Comparison of ENCODE assay signal across 8 cellular contexts in genomic region chr11:843086-843704, GRCh38. TPM values are rescaled to one million over a fixed set of nuclear protein-coding genes. Genes with fewer than 3 reads are reported as not detected.
DNase-seq lines count a peak whose midpoint lies in the region; ATAC-seq, FAIRE-seq and TF ChIP-seq lines count a peak whose summit lies in the region.

No MANE protein-coding gene starts in this region.

- peak overlapping the region; percentile 90 for H3K18ac ChIP-seq in H1 (ENCODE audit: extremely low read depth, low read length)

- ATAC-seq in GM19025 (IDR thresholded peaks at IDR 0.05; ENCODE audit: low read depth, unreplicated experiment), result peak; percentile 9
- ATAC-seq in GM21447 (IDR thresholded peaks at IDR 0.05; ENCODE audit: unreplicated experiment), result no peak
- ATAC-seq in GM21367 (IDR thresholded peaks at IDR 0.05; ENCODE audit: unreplicated experiment), result no peak

- H3K79me1 ChIP-seq in H1 (ENCODE audit: low read depth, low read length), result peaks cover 9% of the 10 kb centered on the region; the same call in 1 of the 2 replicates

- H3K14ac ChIP-seq in H1 (ENCODE audit: insufficient read length), result no peak overlapping the region

- no peak for FAIRE-seq in H1 (lab: Jason Lieb, UNC)

- no peak overlapping the region for H4K8ac ChIP-seq in H1 (ENCODE audit: extremely low read depth, insufficient read depth, low read length)

- no peak overlapping the region for H4K5ac ChIP-seq in H1 (ENCODE audit: insufficient read length, low read depth, low read length)

- H4K91ac ChIP-seq in H1 (replicated peaks; ENCODE audit: insufficient read length, low read length), result no peak overlapping the region

- WGBS in H1 (ENCODE audit: extremely low coverage in 1 of 2, insufficient coverage in 1 of 2, insufficient read length in 1 of 2, insufficient replicate concordance in 2 of 2, low coverage in 1 of 2, low lambda C conversion rate in 2 of 2, missing lambda C conversion rate in 1 of 2), 2 experiments, result 3% methylated on average over 34 of the region's 52 CpGs; no CpG with 5 or more reads in 1 of the 2 experiments

- H3K4me2 ChIP-seq in KMS-11 (peak overlapping the region; percentile 93), H1 (ENCODE audit: insufficient read depth in 1 of 2, low read depth in 2 of 2, low read length in 2 of 2) (peak overlapping the region; percentile 87)

- H3K36me3 ChIP-seq in KMS-11 (ENCODE audit: insufficient read depth), result no peaks in the 10 kb centered on the region
- H3K36me3 ChIP-seq in H1 (ENCODE audit: control insufficient read depth in 2 of 4, insufficient read depth in 4 of 4, low read length in 3 of 4), result peaks cover 10 to 20% (median 18%) of the 10 kb centered on the region in 4 experiments; a peak in 7 of 8 replicates
- H3K36me3 ChIP-seq in neutrophil, result peaks cover 24% of the 10 kb centered on the region

- H3K4me1 ChIP-seq in KMS-11 (ENCODE audit: low read depth, poor library complexity, severe bottlenecking) (peaks cover 25% of the 10 kb centered on the region), H1 (replicated peaks in 1 of 4; ENCODE audit: control insufficient read depth in 3 of 4, insufficient read depth in 4 of 4, low read length in 3 of 4) (peaks cover 0 to 38% (median 24%) of the 10 kb centered on the region in 4 experiments; a peak in 6 of 7 replicates), neutrophil (ENCODE audit: control insufficient read depth in 1 of 2, insufficient read depth in 1 of 2, low read depth in 1 of 2, low read length in 1 of 2) (peaks cover 30 to 44% of the 10 kb centered on the region in 2 experiments)

- H2AK5ac ChIP-seq in H1 (ENCODE audit: low read depth, low read length), result peak overlapping the region; percentile 39; the same call in 1 of the 2 replicates

- H3K79me2 ChIP-seq in KMS-11 (ENCODE audit: insufficient read depth, low read depth), result peaks cover 17% of the 10 kb centered on the region
- H3K79me2 ChIP-seq in H1 (ENCODE audit: control insufficient read depth in 1 of 2, insufficient read depth in 2 of 2, low read length in 2 of 2), result peaks cover 0 to 27% of the 10 kb centered on the region in 2 experiments; a peak in 2 of 4 replicates

- H2BK12ac ChIP-seq in H1 (ENCODE audit: low read depth, low read length), result peak overlapping the region; percentile 92; the same call in 1 of the 2 replicates

- no peak overlapping the region for H2BK120ac ChIP-seq in H1 (replicated peaks; ENCODE audit: low read depth, low read length)

- no peak for TF ChIP-seq POLR2A in H1 (IDR thresholded peaks at IDR 0.05; ENCODE audit: control extremely low read depth in 1 of 2, low read depth in 2 of 2, low read length in 2 of 2)

- H2AFZ ChIP-seq in KMS-11 (ENCODE audit: low read depth), result peak overlapping the region; percentile 71
- no peak overlapping the region for H2AFZ ChIP-seq in H1 (ENCODE audit: low read length)

- TF ChIP-seq CTCF in KMS-11 (conservative IDR thresholded peaks at IDR 0.05; ENCODE audit: low read depth, low read length), result no peak
- TF ChIP-seq CTCF in H1 (IDR thresholded peaks at IDR 0.05; ENCODE audit: control extremely low read depth in 1 of 3, insufficient read depth in 1 of 3, low read depth in 1 of 3, low read length in 3 of 3), result peak in 1 of 3 experiments; percentile 0; a peak in 1 of 4 replicates
- no peak for TF ChIP-seq CTCF in neutrophil (IDR thresholded peaks at IDR 0.05)

- TF ChIP-seq EP300 in H1 (IDR thresholded peaks at IDR 0.05; ENCODE audit: borderline replicate concordance in 1 of 2, low read depth in 2 of 2, low read length in 2 of 2), result no peak

- peaks cover 21% of the 10 kb centered on the region; the same call in 1 of the 2 replicates for H3K23me2 ChIP-seq in H1 (ENCODE audit: low read depth, low read length)

- DNase-seq in H1 (ENCODE audit: low read depth in 1 of 2, low spot score in 2 of 2) (no peak), COLO668 (lab: John Stamatoyannopoulos, UW; ENCODE audit: unreplicated experiment) (no peak), KG1 (lab: John Stamatoyannopoulos, UW) (no peak)

- H3K23ac ChIP-seq in H1 (ENCODE audit: insufficient read length), result no peak overlapping the region

- no peak overlapping the region for H3K9ac ChIP-seq in KMS-11
- H3K9ac ChIP-seq in H1 (replicated peaks in 1 of 4; ENCODE audit: extremely low read depth in 1 of 4, low read depth in 3 of 4, low read length in 3 of 4), result peak overlapping the region; percentile 42 to 83 (median 52); a peak in 6 of 7 replicates

- CTCF ChIA-PET in H1 (lab: Charles Lee; ENCODE audit: partially characterized antibody), result interaction anchor here (0.6 to 6.7 kb wide), 13 partner anchors 11 to 1422 kb away, joined by 3 to 74 read pairs (median 4); partner anchors contain the start of genes CD151 and PNPLA2

- POLR2A ChIA-PET in H1 (lab: Charles Lee; ENCODE audit: partially characterized antibody), result interaction anchor here (0.6 to 40.4 kb wide), 18 partner anchors 14 to 480 kb away, joined by 3 to 1917 read pairs (median 4); partner anchors contain the start of genes CD151, CEND1, CHID1 and CRACR2B

- no peak for TF ChIP-seq RAD21 in H1 (IDR thresholded peaks at IDR 0.05 in 1 of 2, conservative IDR thresholded peaks at IDR 0.05 in 1 of 2; ENCODE audit: low read depth in 2 of 2, low read length in 2 of 2)

- H2BK15ac ChIP-seq in H1 (ENCODE audit: low read length), result no peak overlapping the region

- H4K20me1 ChIP-seq in KMS-11 (ENCODE audit: insufficient read depth) (0 out of 2 replicates have a peak, but pooled peaks cover 6% of the 10 kb centered on the region), H1 (replicated peaks in 1 of 2; ENCODE audit: control insufficient read depth in 1 of 2, insufficient read depth in 2 of 2, low read length in 2 of 2) (peaks cover 7 to 31% of the 10 kb centered on the region in 2 experiments)

- H2BK5ac ChIP-seq in H1 (ENCODE audit: low read depth, low read length), result peak overlapping the region; percentile 92; the same call in 1 of the 2 replicates

- H3K27me3 ChIP-seq in KMS-11 (ENCODE audit: insufficient read depth, low read depth) (peaks cover 6% of the 10 kb centered on the region; the same call in 1 of the 2 replicates), H1 (replicated peaks in 1 of 4; ENCODE audit: control insufficient read depth in 3 of 4, extremely low read depth in 1 of 4, insufficient read depth in 3 of 4, low read length in 3 of 4) (no peaks in the 10 kb centered on the region; a peak in 2 of 7 replicates), neutrophil (peaks cover 55% of the 10 kb centered on the region)

- H3K9me3 ChIP-seq in H1 (ENCODE audit: insufficient read depth in 2 of 2, low read depth in 1 of 2, low read length in 1 of 2) (no peaks in the 10 kb centered on the region), neutrophil (no peaks in the 10 kb centered on the region)

- H3K56ac ChIP-seq in H1 (replicated peaks; ENCODE audit: insufficient read length, low read depth, low read length), result peak overlapping the region; percentile 32

- no peak overlapping the region for H3K4ac ChIP-seq in H1 (replicated peaks; ENCODE audit: insufficient read length, low read depth, low read length)

- no peak overlapping the region for H2BK20ac ChIP-seq in H1 (ENCODE audit: low read length)

- H3K4me3 ChIP-seq in KMS-11 (IDR thresholded peaks at IDR 0.05; ENCODE audit: insufficient read depth, low read depth, low read length) (no peak overlapping the region), H1 (ENCODE audit: extremely low read depth in 1 of 4, insufficient read depth in 2 of 4, low read depth in 3 of 4, low read length in 4 of 4) (peak overlapping the region; percentile 71 to 96 (median 74)), neutrophil (ENCODE audit: low read depth in 1 of 2, low read length in 1 of 2) (peak overlapping the region; percentile 71 to 75)

- H3K27ac ChIP-seq in KMS-11 (no peak overlapping the region), H1 (ENCODE audit: low read depth, low read length) (no peak overlapping the region; the same call in 1 of the 2 replicates), neutrophil (no peak overlapping the region)

RNA-seq across cellular contexts. Expression of gene TSPAN4, which starts 0.5 kb away (rescaled TPM):
- total RNA-seq in H1 (2021; fragmentation: NEBNext Ultra II Directional; extraction: Animal tissue kit (Norgen Biotek cat#: 25700)), result 74.1 and 75.8 TPM in 2 replicates
- 145 and 217 TPM in 2 replicates for polyA plus RNA-seq in H1 (2011; rRNA removed)
- polyA plus RNA-seq in H1 (2011; cell fraction: cytosol; rRNA removed), result 167 TPM
- 298 TPM for polyA plus RNA-seq in H1 (2011; cell fraction: nucleus; rRNA removed)
- 43.0 to 90.8 TPM (median 85.3 TPM) in 4 replicates for polyA plus RNA-seq in H1 (2012, experiment 1 of 2)
- polyA plus RNA-seq in H1 (2012, experiment 2 of 2), result 79.3 TPM
- 88.9 TPM for polyA plus RNA-seq in H1 (2013, experiment 1 of 2)
- 84.1 TPM for polyA plus RNA-seq in H1 (2013, experiment 2 of 2)
- polyA minus RNA-seq in H1 (2011; rRNA and poly(A)+ RNA removed), result 55.7 and 63.0 TPM in 2 replicates
- polyA minus RNA-seq in H1 (2011; cell fraction: cytosol; rRNA and poly(A)+ RNA removed), result 58.9 TPM
- polyA minus RNA-seq in H1 (2011; cell fraction: nucleus; rRNA and poly(A)+ RNA removed), result 56.8 TPM

RNA-seq across cellular contexts. Expression of gene POLR2L, which starts 0.9 kb away (rescaled TPM):
- total RNA-seq in H1 (2021; fragmentation: NEBNext Ultra II Directional; extraction: Animal tissue kit (Norgen Biotek cat#: 25700)), result 151 and 167 TPM in 2 replicates
- polyA plus RNA-seq in H1 (2011; rRNA removed), result 140 and 142 TPM in 2 replicates
- polyA plus RNA-seq in H1 (2011; cell fraction: cytosol; rRNA removed), result 136 TPM
- 416 TPM for polyA plus RNA-seq in H1 (2011; cell fraction: nucleus; rRNA removed)
- polyA plus RNA-seq in H1 (2012, experiment 1 of 2), result 193 to 318 TPM (median 295 TPM) in 4 replicates
- polyA plus RNA-seq in H1 (2012, experiment 2 of 2), result 68.0 TPM
- 240 TPM for polyA plus RNA-seq in H1 (2013, experiment 1 of 2)
- 247 TPM for polyA plus RNA-seq in H1 (2013, experiment 2 of 2)
- polyA minus RNA-seq in H1 (2011; rRNA and poly(A)+ RNA removed), result 72.5 and 95.8 TPM in 2 replicates
- polyA minus RNA-seq in H1 (2011; cell fraction: cytosol; rRNA and poly(A)+ RNA removed), result 138 TPM
- polyA minus RNA-seq in H1 (2011; cell fraction: nucleus; rRNA and poly(A)+ RNA removed), result 79.6 TPM

RNA-seq across cellular contexts. Expression of gene CD151, which starts 10.4 kb away (rescaled TPM):
- total RNA-seq in H1 (2021; fragmentation: NEBNext Ultra II Directional; extraction: Animal tissue kit (Norgen Biotek cat#: 25700)), result 93.4 and 101 TPM in 2 replicates
- polyA plus RNA-seq in H1 (2011; rRNA removed), result 212 and 257 TPM in 2 replicates
- 196 TPM for polyA plus RNA-seq in H1 (2011; cell fraction: cytosol; rRNA removed)
- 315 TPM for polyA plus RNA-seq in H1 (2011; cell fraction: nucleus; rRNA removed)
- polyA plus RNA-seq in H1 (2012, experiment 1 of 2), result 85.6 to 141 TPM (median 135 TPM) in 4 replicates
- 137 TPM for polyA plus RNA-seq in H1 (2012, experiment 2 of 2)
- polyA plus RNA-seq in H1 (2013, experiment 1 of 2), result 105 TPM
- 114 TPM for polyA plus RNA-seq in H1 (2013, experiment 2 of 2)
- polyA minus RNA-seq in H1 (2011; rRNA and poly(A)+ RNA removed), result 117 and 123 TPM in 2 replicates
- 66.3 TPM for polyA minus RNA-seq in H1 (2011; cell fraction: cytosol; rRNA and poly(A)+ RNA removed)
- polyA minus RNA-seq in H1 (2011; cell fraction: nucleus; rRNA and poly(A)+ RNA removed), result 80.7 TPM

RNA-seq across cellular contexts. Expression of gene CRACR2B, which starts 15.5 kb away (rescaled TPM):
- total RNA-seq in H1 (2021; fragmentation: NEBNext Ultra II Directional; extraction: Animal tissue kit (Norgen Biotek cat#: 25700)), result 26.4 and 29.3 TPM in 2 replicates
- 18.2 and 34.9 TPM in 2 replicates for polyA plus RNA-seq in H1 (2011; rRNA removed)
- polyA plus RNA-seq in H1 (2011; cell fraction: cytosol; rRNA removed), result 27.3 TPM
- 119 TPM for polyA plus RNA-seq in H1 (2011; cell fraction: nucleus; rRNA removed)
- polyA plus RNA-seq in H1 (2012, experiment 1 of 2), result 11.5 to 25.5 TPM (median 19.6 TPM) in 4 replicates
- polyA plus RNA-seq in H1 (2012, experiment 2 of 2), result 13.0 TPM
- polyA plus RNA-seq in H1 (2013, experiment 1 of 2), result 19.0 TPM
- polyA plus RNA-seq in H1 (2013, experiment 2 of 2), result 17.3 TPM
- polyA minus RNA-seq in H1 (2011; rRNA and poly(A)+ RNA removed), result 2.3 and 2.9 TPM in 2 replicates
- 10.1 TPM for polyA minus RNA-seq in H1 (2011; cell fraction: cytosol; rRNA and poly(A)+ RNA removed)
- polyA minus RNA-seq in H1 (2011; cell fraction: nucleus; rRNA and poly(A)+ RNA removed), result 19.8 TPM

RNA-seq across cellular contexts. Expression of gene PNPLA2, which starts 24.5 kb away (rescaled TPM):
- total RNA-seq in H1 (2021; fragmentation: NEBNext Ultra II Directional; extraction: Animal tissue kit (Norgen Biotek cat#: 25700)), result 62.1 and 62.2 TPM in 2 replicates
- polyA plus RNA-seq in H1 (2011; rRNA removed), result 30.9 and 63.7 TPM in 2 replicates
- polyA plus RNA-seq in H1 (2011; cell fraction: cytosol; rRNA removed), result 23.5 TPM
- polyA plus RNA-seq in H1 (2011; cell fraction: nucleus; rRNA removed), result 272 TPM
- 27.2 to 66.6 TPM (median 57.4 TPM) in 4 replicates for polyA plus RNA-seq in H1 (2012, experiment 1 of 2)
- 30.4 TPM for polyA plus RNA-seq in H1 (2012, experiment 2 of 2)
- 53.9 TPM for polyA plus RNA-seq in H1 (2013, experiment 1 of 2)
- polyA plus RNA-seq in H1 (2013, experiment 2 of 2), result 50.2 TPM
- polyA minus RNA-seq in H1 (2011; rRNA and poly(A)+ RNA removed), result 20.4 and 30.0 TPM in 2 replicates
- polyA minus RNA-seq in H1 (2011; cell fraction: cytosol; rRNA and poly(A)+ RNA removed), result 34.8 TPM
- polyA minus RNA-seq in H1 (2011; cell fraction: nucleus; rRNA and poly(A)+ RNA removed), result 76.6 TPM
